In genomic region chr11:67045314-67045713, GRCh38 we compare ENCODE assay signal across 10 cellular contexts. TPM values are rescaled to one million over a fixed set of nuclear protein-coding genes. Genes with fewer than 3 reads are reported as not detected.
DNase-seq lines count a peak whose midpoint lies in the region; ATAC-seq and TF ChIP-seq lines count a peak whose summit lies in the region.
"Had no signal": no experiment of that assay in that cellular context is flagged by ENCODE, and none has a peak within 500 bp of the region (broad histone marks: within the 10 kb centered on the region; RNA-seq: fewer than 3 reads in every experiment).

No MANE protein-coding gene starts in this region.

- no peaks in the 10 kb centered on the region for H3K9me3 Mint-ChIP-seq in chondrocyte (ENCODE audit: low read depth)
- H3K9me3 Mint-ChIP-seq: T-cell had no signal

- peak overlapping the region; percentile 89 for H3K27ac Mint-ChIP-seq in chondrocyte (ENCODE audit: unreplicated experiment)
- H3K27ac Mint-ChIP-seq: T-cell had no signal

- in situ Hi-C loops in GM13976 (cut with MboI; ENCODE audit: low sequenced_read_pairs, unreplicated experiment) = no loop called here

- H3K27me3 Mint-ChIP-seq in chondrocyte (ENCODE audit: low read depth) = no peaks in the 10 kb centered on the region

- H3K36me3 Mint-ChIP-seq in chondrocyte (ENCODE audit: low read depth) = peaks cover 3% of the 10 kb centered on the region
- H3K36me3 Mint-ChIP-seq: T-cell had no signal

- DNase-seq in GM13976 (ENCODE audit: low spot score) (peak; percentile 80), NOMO-1 treated with dmso at 0.1 percent for 144 hours (lab: John Stamatoyannopoulos, UW; ENCODE audit: unreplicated experiment) (peak; percentile 12), chondrocyte (ENCODE audit: low spot score) (no peak), renal cortical epithelial cell (ENCODE audit: low read depth) (peak; percentile 80), NCI-H774 (lab: John Stamatoyannopoulos, UW) (no peak), activated T-cell treated with anti-CD3 and anti-CD28 coated beads for 4 hours (no peak), NCI-H2227 (lab: John Stamatoyannopoulos, UW; ENCODE audit: unreplicated experiment) (no peak)
- DNase-seq: Kasumi-1, T-cell had no signal

- peaks cover 28% of the 10 kb centered on the region for H3K4me1 Mint-ChIP-seq in chondrocyte (ENCODE audit: low read depth)
- H3K4me1 Mint-ChIP-seq: T-cell had no signal

- peak overlapping the region; percentile 21 for H3K4me3 Mint-ChIP-seq in chondrocyte (ENCODE audit: unreplicated experiment)
- H3K4me3 Mint-ChIP-seq: T-cell had no signal

- TF ChIP-seq CTCF in GM13976 (IDR thresholded peaks at IDR 0.05; ENCODE audit: borderline replicate concordance, control extremely low read depth, extremely low read depth, insufficient read depth, missing control alignments) = no peak
- TF ChIP-seq CTCF in chondrocyte (IDR thresholded peaks at IDR 0.05) = peak; percentile 27

- no peak for ATAC-seq in GM19324 (IDR thresholded peaks at IDR 0.05; ENCODE audit: low FRiP score, unreplicated experiment)
- ATAC-seq: T-cell had no signal

RNA-seq across cellular contexts. Expression of gene RHOD, which starts 11.3 kb away (rescaled TPM):
- total RNA-seq in chondrocyte = 17.4 to 26.5 TPM (median 26.0 TPM) in 3 replicates
- 22.3 and 24.5 TPM in 2 replicates for total RNA-seq in renal cortical epithelial cell

RNA-seq across cellular contexts. Expression of gene SYT12, which starts 22.4 kb away (rescaled TPM):
- total RNA-seq in chondrocyte (7.2 to 15.3 TPM (median 7.2 TPM) in 3 replicates), renal cortical epithelial cell (0.87 and 10.6 TPM in 2 replicates)

Comparison
In these comparisons a context has a peak if more than half of its experiments do, and no peak if none do; other contexts are left out.
1. DNase-seq: peak in GM13976 (single experiment), NOMO-1 treated with dmso at 0.1 percent for 144 hours (single experiment) and renal cortical epithelial cell (single experiment); none in chondrocyte (single experiment), NCI-H774 (single experiment), activated T-cell treated with anti-CD3 and anti-CD28 coated beads for 4 hours (single experiment) and NCI-H2227 (single experiment).